Comparison of ENCODE assay signal across 16 cellular contexts in genomic region chr18:72869786-72870185, GRCh38. TPM values are rescaled to one million over a fixed set of nuclear protein-coding genes. Genes with fewer than 3 reads are reported as not detected.
DNase-seq lines count a peak whose midpoint lies in the region; ATAC-seq and TF ChIP-seq lines count a peak whose summit lies in the region.
"Had no signal": no experiment of that assay in that cellular context is flagged by ENCODE, and none has a peak within 500 bp of the region (broad histone marks: within the 10 kb centered on the region; RNA-seq: fewer than 3 reads in every experiment).

No MANE protein-coding gene starts in this region.

- H3K27ac Mint-ChIP-seq in activated CD8-positive, alpha-beta memory T cell treated with anti-CD3 and anti-CD28 coated beads, Interleukin-2, amount 10 ng/mL, durations not matched to agents 7 days and 5 days, result peak overlapping the region; percentile 56
- peak overlapping the region; percentile 95 for H3K27ac Mint-ChIP-seq in stimulated activated naive B cell treated with anti-CD40 and anti-IgM and Interleukin-4, amounts not matched to agents 10 μg/mL and 1 μg/mL and 100 μg/mL, for 72 hours

- peaks cover 57% of the 10 kb centered on the region for H3K79me2 ChIP-seq in Loucy (ENCODE audit: insufficient read depth, low read length)

- no peak overlapping the region for H3K27ac ChIP-seq in gastrocnemius medialis
- H3K27ac ChIP-seq: A549, stomach had no signal

- H2AFZ ChIP-seq in Loucy (ENCODE audit: low read length), result peak overlapping the region; percentile 88

- H3K9ac ChIP-seq in Loucy (ENCODE audit: low read depth, low read length, poor library complexity, severe bottlenecking), result peak overlapping the region; percentile 93

- peaks cover 3% of the 10 kb centered on the region; the same call in 1 of the 2 replicates for H3F3A ChIP-seq in Loucy (ENCODE audit: low read depth)

- H3K27me3 Mint-ChIP-seq in activated CD8-positive, alpha-beta memory T cell treated with anti-CD3 and anti-CD28 coated beads, Interleukin-2, amount 10 ng/mL, durations not matched to agents 7 days and 5 days, result peaks cover 25% of the 10 kb centered on the region
- H3K27me3 Mint-ChIP-seq in stimulated activated naive B cell treated with anti-CD40 and anti-IgM and Interleukin-4, amounts not matched to agents 10 μg/mL and 1 μg/mL and 100 μg/mL, for 72 hours, result peaks cover 12 to 16% of the 10 kb centered on the region in 2 donors

- in situ Hi-C loops in gastrocnemius medialis (cut with MboI; ENCODE audit: low sequenced_read_pairs in 4 of 4), result no loop called here

- H4K20me1 ChIP-seq in Loucy (ENCODE audit: insufficient read depth, low read length, poor library complexity, severe bottlenecking), result peaks cover 15% of the 10 kb centered on the region

- peaks cover 4% of the 10 kb centered on the region for H3K9me3 Mint-ChIP-seq in activated CD8-positive, alpha-beta memory T cell treated with anti-CD3 and anti-CD28 coated beads, Interleukin-2, amount 10 ng/mL, durations not matched to agents 7 days and 5 days (ENCODE audit: low read depth)
- peaks cover 0 to 6% of the 10 kb centered on the region in 2 donors for H3K9me3 Mint-ChIP-seq in stimulated activated naive B cell treated with anti-CD40 and anti-IgM and Interleukin-4, amounts not matched to agents 10 μg/mL and 1 μg/mL and 100 μg/mL, for 72 hours

- no peaks in the 10 kb centered on the region for H3K27me3 ChIP-seq in Loucy (ENCODE audit: insufficient read depth, low read length, poor library complexity, severe bottlenecking)
- peaks cover 7 to 34% (median 21%) of the 10 kb centered on the region in 3 donors for H3K27me3 ChIP-seq in gastrocnemius medialis

- TF ChIP-seq CTCF in Loucy (conservative IDR thresholded peaks at IDR 0.05; ENCODE audit: low read length) (peak; percentile 22; the same call in 1 of the 2 replicates), gastrocnemius medialis (IDR thresholded peaks at IDR 0.05 in 4 of 5, conservative IDR thresholded peaks at IDR 0.05 in 1 of 5) (no peak)

- CTCF ChIA-PET in activated CD8-positive, alpha-beta memory T cell treated with anti-CD3 and anti-CD28 coated beads, Interleukin-2, amount 10 ng/mL, durations not matched to agents 7 days and 5 days (lab: Charles Lee), result no interaction called here

- TF ChIP-seq POLR2A in gastrocnemius medialis (IDR thresholded peaks at IDR 0.05) (no peak), erythroblast (IDR thresholded peaks at IDR 0.05; ENCODE audit: low read length) (no peak)

- H3K4me1 ChIP-seq in Loucy (ENCODE audit: insufficient read depth, low read length, poor library complexity, severe bottlenecking), result peaks cover 37% of the 10 kb centered on the region
- no peaks in the 10 kb centered on the region for H3K4me1 ChIP-seq in gastrocnemius medialis
- H3K4me1 ChIP-seq: A549 had no signal

- H3K4me2 ChIP-seq in Loucy (ENCODE audit: low read depth, low read length, poor library complexity, severe bottlenecking), result peak overlapping the region; percentile 83
- H3K4me2 ChIP-seq: A549 had no signal

- no peaks in the 10 kb centered on the region for H3K9me2 ChIP-seq in Loucy (replicated peaks; ENCODE audit: low read depth, low read length)

- no peaks in the 10 kb centered on the region for H3K9me3 ChIP-seq in Loucy (ENCODE audit: insufficient read depth, low read depth, low read length)
- H3K9me3 ChIP-seq in gastrocnemius medialis, result no peaks in the 10 kb centered on the region
- H3K9me3 ChIP-seq: A549 had no signal

- intact Hi-C loops in gastrocnemius medialis (cut with DNase I; ENCODE audit: low total_unique reads), result no loop called here

- no peaks in the 10 kb centered on the region for H3K4me1 Mint-ChIP-seq in activated CD8-positive, alpha-beta memory T cell treated with anti-CD3 and anti-CD28 coated beads, Interleukin-2, amount 10 ng/mL, durations not matched to agents 7 days and 5 days
- H3K4me1 Mint-ChIP-seq in stimulated activated naive B cell treated with anti-CD40 and anti-IgM and Interleukin-4, amounts not matched to agents 10 μg/mL and 1 μg/mL and 100 μg/mL, for 72 hours, result peaks cover 17 to 26% of the 10 kb centered on the region in 2 donors

- DNase-seq in activated CD8-positive, alpha-beta memory T cell treated with anti-CD3 and anti-CD28 coated beads, Interleukin-2, amount 10 ng/mL, durations not matched to agents 7 days and 5 days, result no peak
- DNase-seq in activated CD8-positive, alpha-beta memory T cell treated with anti-CD3 and anti-CD28 coated beads, Interleukin-2, amount 50 U/mL, for 48 hours, result no peak
- peak; percentile 66 for DNase-seq in stimulated activated naive B cell treated with anti-CD40 and anti-IgM and Interleukin-4, amounts not matched to agents 10 μg/mL and 1 μg/mL and 100 μg/mL, for 72 hours
- no peak for DNase-seq in stimulated activated CD4-positive, alpha-beta T cell treated with anti-CD3 and anti-CD28 coated beads, Interleukin-2, amount 100 ng/mL, for 48 hours
- DNase-seq in gastrocnemius medialis (no peak), erythroblast (lab: John Stamatoyannopoulos, UW) (no peak)
- DNase-seq: EL; kidney; NCI-H1105 treated with DMSO at 0.1 percent for 48 hours; stimulated activated CD4-positive, alpha-beta T cell treated with anti-CD3 and anti-CD28 coated beads, Interleukin-1b, Interleukin-23, amount 100 ng/mL, for 48 hours; stomach; T-helper 2 cell had no signal

- H3K4me3 ChIP-seq in Loucy (ENCODE audit: low read length, poor library complexity, severe bottlenecking), result peak overlapping the region; percentile 85
- H3K4me3 ChIP-seq in iPS-11a (ENCODE audit: low read depth, low read length), result peak overlapping the region; percentile 63
- H3K4me3 ChIP-seq in gastrocnemius medialis, result no peak overlapping the region
- H3K4me3 ChIP-seq: A549 had no signal

- no peak overlapping the region for H3K4me3 Mint-ChIP-seq in activated CD8-positive, alpha-beta memory T cell treated with anti-CD3 and anti-CD28 coated beads, Interleukin-2, amount 10 ng/mL, durations not matched to agents 7 days and 5 days
- H3K4me3 Mint-ChIP-seq in stimulated activated naive B cell treated with anti-CD40 and anti-IgM and Interleukin-4, amounts not matched to agents 10 μg/mL and 1 μg/mL and 100 μg/mL, for 72 hours, result peak overlapping the region; percentile 81 to 87

- H3K36me3 Mint-ChIP-seq in activated CD8-positive, alpha-beta memory T cell treated with anti-CD3 and anti-CD28 coated beads, Interleukin-2, amount 10 ng/mL, durations not matched to agents 7 days and 5 days, result peaks cover 5% of the 10 kb centered on the region
- peaks cover 13 to 18% of the 10 kb centered on the region in 2 donors for H3K36me3 Mint-ChIP-seq in stimulated activated naive B cell treated with anti-CD40 and anti-IgM and Interleukin-4, amounts not matched to agents 10 μg/mL and 1 μg/mL and 100 μg/mL, for 72 hours

- ATAC-seq in activated CD8-positive, alpha-beta memory T cell treated with anti-CD3 and anti-CD28 coated beads, Interleukin-2, amount 10 ng/mL, durations not matched to agents 7 days and 5 days, result no peak
- ATAC-seq in stimulated activated naive B cell treated with anti-CD40 and anti-IgM and Interleukin-4, amounts not matched to agents 10 μg/mL and 1 μg/mL and 100 μg/mL, for 72 hours (replicated peaks), result peak; percentile 54 to 61
- ATAC-seq in gastrocnemius medialis, result no peak
- ATAC-seq: A549 had no signal

- H3K36me3 ChIP-seq in Loucy (ENCODE audit: insufficient read depth, low read length) (no peaks in the 10 kb centered on the region), gastrocnemius medialis (no peaks in the 10 kb centered on the region)
- H3K36me3 ChIP-seq: stomach had no signal

RNA-seq across cellular contexts. Expression of gene NETO1, which starts 2.0 kb away (rescaled TPM):
- total RNA-seq in activated CD8-positive, alpha-beta memory T cell treated with anti-CD3 and anti-CD28 coated beads, Interleukin-2, amount 10 ng/mL, durations not matched to agents 7 days and 5 days, result not detected
- total RNA-seq in gastrocnemius medialis, result not detected
- total RNA-seq: osteoblast had no signal

Comparison
In these comparisons a context has a peak if more than half of its experiments do, and no peak if none do; other contexts are left out.
1. ATAC-seq: peak in stimulated activated naive B cell treated with anti-CD40 and anti-IgM and Interleukin-4, amounts not matched to agents 10 μg/mL and 1 μg/mL and 100 μg/mL, for 72 hours (2 of 2); none in activated CD8-positive, alpha-beta memory T cell treated with anti-CD3 and anti-CD28 coated beads, Interleukin-2, amount 10 ng/mL, durations not matched to agents 7 days and 5 days (single experiment) and gastrocnemius medialis (0 of 2).
2. H3K4me3 ChIP-seq: peak in Loucy (single experiment) and iPS-11a (single experiment); none in gastrocnemius medialis (0 of 4).